11 cellular contexts compared by ENCODE assay signal in genomic region chr13:110305949-110306339, GRCh38. TPM values are rescaled to one million over a fixed set of nuclear protein-coding genes. Genes with fewer than 3 reads are reported as not detected.
DNase-seq lines count a peak whose midpoint lies in the region; ATAC-seq, FAIRE-seq and TF ChIP-seq lines count a peak whose summit lies in the region.
"Had no signal": no experiment of that assay in that cellular context is flagged by ENCODE, and none has a peak within 500 bp of the region (broad histone marks: within the 10 kb centered on the region; RNA-seq: fewer than 3 reads in every experiment).

No MANE protein-coding gene starts in this region.

- DNase-seq in MCF 10A (ENCODE audit: unreplicated experiment) (peak; percentile 11), keratinocyte (ENCODE audit: low read depth, low spot score) (no peak), KG1 (lab: John Stamatoyannopoulos, UW) (no peak)
- DNase-seq in CD8-positive, alpha-beta memory T cell, result no peak
- DNase-seq: activated CD4-positive, alpha-beta T cell treated with anti-CD3 and anti-CD28 coated beads for 1 hour; NCI-H2081 had no signal

- no peaks in the 10 kb centered on the region for H3K27me3 ChIP-seq in keratinocyte (ENCODE audit: control insufficient read depth, extremely low read depth, insufficient read depth, low read length)
- peaks cover 27 to 72% (median 55%) of the 10 kb centered on the region in 3 donors for H3K27me3 ChIP-seq in skeletal muscle tissue (ENCODE audit: control insufficient read depth in 3 of 3, insufficient read depth in 3 of 3, low read length in 3 of 3)
- peaks cover 7% of the 10 kb centered on the region for H3K27me3 ChIP-seq in CD8-positive, alpha-beta memory T cell (ENCODE audit: insufficient read depth, low read length, poor library complexity, severe bottlenecking)

- CTCF ChIA-PET in HEK293 (lab: Yijun Ruan, JAX), result interaction anchor here (1.1 to 1.3 kb wide), 2 partner anchors 67 to 106 kb away, joined by 4 to 5 read pairs; no protein-coding TSS in a partner anchor
- CTCF ChIA-PET in MCF 10A (lab: Yijun Ruan, JAX), result interaction anchor here (0.5 to 1.3 kb wide), 4 partner anchors 59 to 106 kb away, joined by 3 to 6 read pairs (median 4); no protein-coding TSS in a partner anchor
- CTCF ChIA-PET in CD8-positive, alpha-beta memory T cell (lab: Charles Lee), result no interaction called here

- peaks cover 80% of the 10 kb centered on the region for H3K79me2 ChIP-seq in keratinocyte (ENCODE audit: control insufficient read depth, insufficient read depth, low read length)

- no TSS peak for BruUV-seq in MCF 10A (replicated peaks; lab: Mats Ljungman, UMichigan)

- POLR2A ChIA-PET in HEK293 (lab: Yijun Ruan, JAX), result interaction anchor here (1.2 to 4.2 kb wide), 3 partner anchors 42 to 82 kb away, joined by 3 to 19 read pairs (median 18); no protein-coding TSS in a partner anchor
- POLR2A ChIA-PET in MCF 10A (lab: Yijun Ruan, JAX), result interaction anchor here (1.0 to 4.2 kb wide), 7 partner anchors 14 to 110 kb away, joined by 3 to 22 read pairs (median 5); no protein-coding TSS in a partner anchor
- POLR2A ChIA-PET in CD8-positive, alpha-beta memory T cell (lab: Charles Lee), result no interaction called here

- no peaks in the 10 kb centered on the region for H3K9me3 Mint-ChIP-seq in MCF 10A (ENCODE audit: unreplicated experiment)
- H3K9me3 Mint-ChIP-seq in CD8-positive, alpha-beta memory T cell, result peaks cover 0 to 2% (median 0%) of the 10 kb centered on the region in 5 donors

- H3K4me1 ChIP-seq in HEK293 (ENCODE audit: control insufficient read depth, insufficient read depth, low read length) (no peaks in the 10 kb centered on the region), keratinocyte (ENCODE audit: control insufficient read depth, extremely low read depth, insufficient read depth, low read length) (peaks cover 47% of the 10 kb centered on the region), skeletal muscle tissue (ENCODE audit: control insufficient read depth in 3 of 3, insufficient read depth in 3 of 3, low read length in 3 of 3) (peaks cover 28 to 47% (median 37%) of the 10 kb centered on the region in 3 donors)
- no peaks in the 10 kb centered on the region for H3K4me1 ChIP-seq in CD8-positive, alpha-beta memory T cell (ENCODE audit: insufficient read depth, low read length)

- H3K4me1 Mint-ChIP-seq in MCF 10A (ENCODE audit: insufficient read depth, unreplicated experiment), result peaks cover 29% of the 10 kb centered on the region
- peaks cover 0 to 11% (median 5%) of the 10 kb centered on the region in 3 donors for H3K4me1 Mint-ChIP-seq in CD8-positive, alpha-beta memory T cell

- H3K4me3 Mint-ChIP-seq in MCF 10A (ENCODE audit: unreplicated experiment), result peak overlapping the region; percentile 90
- H3K4me3 Mint-ChIP-seq in CD8-positive, alpha-beta memory T cell, result no peak overlapping the region

- H3K36me3 Mint-ChIP-seq in MCF 10A (ENCODE audit: insufficient read depth, unreplicated experiment), result peaks cover 5% of the 10 kb centered on the region
- no peaks in the 10 kb centered on the region for H3K36me3 Mint-ChIP-seq in CD8-positive, alpha-beta memory T cell

- dilution Hi-C loops in keratinocyte (cut with MboI; ENCODE audit: extremely low pct_ligation_motif_present, low sequenced_read_pairs), result no loop called here

- H3K36me3 ChIP-seq in HEK293 (ENCODE audit: control insufficient read depth in 2 of 2, insufficient read depth in 1 of 2, low read length in 2 of 2) (peaks cover 0 to 5% of the 10 kb centered on the region in 2 experiments; a peak in 2 of 3 replicates), keratinocyte (ENCODE audit: control insufficient read depth in 2 of 2, extremely low read depth in 1 of 2, insufficient read depth in 2 of 2, low read length in 2 of 2) (peaks cover 0 to 11% of the 10 kb centered on the region in 2 experiments), skeletal muscle tissue (ENCODE audit: control insufficient read depth in 3 of 3, insufficient read depth in 3 of 3, low read length in 3 of 3) (peaks cover 0 to 4% (median 0%) of the 10 kb centered on the region in 3 donors)
- no peaks in the 10 kb centered on the region for H3K36me3 ChIP-seq in CD8-positive, alpha-beta memory T cell (ENCODE audit: insufficient read depth, low read length)

- H3K4me3 ChIP-seq in HEK293 (ENCODE audit: low read depth, low read length), result peak overlapping the region; percentile 70
- H3K4me3 ChIP-seq in keratinocyte (ENCODE audit: control insufficient read depth in 2 of 3, extremely low read depth in 1 of 3, insufficient read depth in 2 of 3, low read depth in 1 of 3, low read length in 3 of 3), result peak overlapping the region; percentile 74 to 92 (median 79)
- H3K4me3 ChIP-seq in skeletal muscle tissue (ENCODE audit: low read length in 3 of 3), result peak overlapping the region; percentile 75 to 81 (median 79)
- no peak overlapping the region for H3K4me3 ChIP-seq in CD8-positive, alpha-beta memory T cell (ENCODE audit: low read length)

- H3K27ac ChIP-seq in HEK293 (ENCODE audit: extremely low read depth, low read depth, low read length) (no peak overlapping the region), keratinocyte (ENCODE audit: control insufficient read depth, insufficient read depth, low read length) (peak overlapping the region; percentile 54), skeletal muscle tissue (ENCODE audit: low read depth, low read length) (peak overlapping the region; percentile 85)
- no peak overlapping the region for H3K27ac ChIP-seq in CD8-positive, alpha-beta memory T cell (ENCODE audit: low read depth, low read length)

- ATAC-seq in HG02759 (IDR thresholded peaks at IDR 0.05; ENCODE audit: unreplicated experiment) (no peak), GM21825 (IDR thresholded peaks at IDR 0.05; ENCODE audit: unreplicated experiment) (no peak)

- H4K20me1 ChIP-seq in keratinocyte (ENCODE audit: control insufficient read depth, extremely low read depth, insufficient read depth, low read length), result no peaks in the 10 kb centered on the region

- peak; percentile 53 for FAIRE-seq in keratinocyte (lab: Jason Lieb, UNC)
- FAIRE-seq: colon had no signal

- intact Hi-C loops in MCF 10A (cut with micrococcal nuclease), result loop anchor here (2.0 to 5.0 kb wide), 2 partner anchors 41 to 49 kb away; no protein-coding TSS in a partner anchor

- no peak overlapping the region for H2AFZ ChIP-seq in keratinocyte (ENCODE audit: control insufficient read depth, low read length)

- no peaks in the 10 kb centered on the region for H3K27me3 Mint-ChIP-seq in MCF 10A (ENCODE audit: insufficient read depth, unreplicated experiment)
- peaks cover 32 to 65% of the 10 kb centered on the region in 2 donors for H3K27me3 Mint-ChIP-seq in CD8-positive, alpha-beta memory T cell

- peaks cover 2% of the 10 kb centered on the region for H3K9me1 ChIP-seq in keratinocyte (ENCODE audit: control insufficient read depth, extremely low read depth, insufficient read depth, low read length)

- no peaks in the 10 kb centered on the region for H3K9me3 ChIP-seq in HEK293 (ENCODE audit: control insufficient read depth, insufficient read depth, low read depth, low read length)
- no peaks in the 10 kb centered on the region for H3K9me3 ChIP-seq in keratinocyte (ENCODE audit: control insufficient read depth, low read depth, low read length)
- H3K9me3 ChIP-seq in skeletal muscle tissue (ENCODE audit: control insufficient read depth in 3 of 3, low read length in 3 of 3), result no peaks in the 10 kb centered on the region
- no peaks in the 10 kb centered on the region for H3K9me3 ChIP-seq in CD8-positive, alpha-beta memory T cell (ENCODE audit: low read length)

- no peak overlapping the region for H3K27ac Mint-ChIP-seq in MCF 10A (ENCODE audit: low read depth, unreplicated experiment)
- H3K27ac Mint-ChIP-seq in CD8-positive, alpha-beta memory T cell, result no peak overlapping the region

- TF ChIP-seq CTCF in HEK293 (tag by site-specific recombination; IDR thresholded peaks at IDR 0.05) (no peak), MCF 10A (IDR thresholded peaks at IDR 0.05; ENCODE audit: unreplicated experiment) (no peak), keratinocyte (optimal IDR thresholded peaks at IDR 0.05 in 1 of 3, IDR thresholded peaks at IDR 0.05 in 1 of 3, conservative IDR thresholded peaks at IDR 0.05 in 1 of 3; ENCODE audit: extremely low read depth in 1 of 3, insufficient read depth in 2 of 3, low read length in 3 of 3) (no peak)

- H3K4me2 ChIP-seq in keratinocyte (ENCODE audit: control insufficient read depth, extremely low read depth, insufficient read depth, low read depth, low read length), result peak overlapping the region; percentile 93

- H3K9ac ChIP-seq in keratinocyte (ENCODE audit: control insufficient read depth, extremely low read depth, insufficient read depth, low read length) (peak overlapping the region; percentile 80), skeletal muscle tissue (ENCODE audit: low read depth in 1 of 3, low read length in 3 of 3) (peak overlapping the region; percentile 57 to 85 (median 71))

TF ChIP-seq in HEK293, 187 proteins besides CTCF, POLR2A, EP300 and RAD21:
- TF ChIP-seq SCRT2 (tag by site-specific recombination; IDR thresholded peaks at IDR 0.05) (peak; percentile 62), ZNF138 (tag by site-specific recombination; IDR thresholded peaks at IDR 0.05; ENCODE audit: borderline replicate concordance) (no peak)
TF ChIP-seq in HEK293: peak in this region for 1.

RNA-seq across cellular contexts. Expression of gene COL4A1, which starts 1.0 kb away (rescaled TPM):
- 25.9 and 42.1 TPM in 2 replicates for total RNA-seq in MCF 10A (2022)
- 14.5 to 30.3 TPM (median 22.3 TPM) in 3 replicates for polyA plus RNA-seq in keratinocyte
- polyA plus RNA-seq in keratinocyte (2011; ENCODE audit: low read depth), result 1.3 TPM
- polyA plus RNA-seq in keratinocyte (2011; cell fraction: cytosol; rRNA removed), result 4.7 and 5.4 TPM in 2 replicates
- polyA plus RNA-seq in keratinocyte (2011; cell fraction: nucleus; rRNA removed), result 40.7 and 46.5 TPM in 2 replicates
- 2.0 and 35.6 TPM in 2 replicates for polyA plus RNA-seq in keratinocyte (2012; ENCODE audit: low replicate concordance)
- 39.4 to 56.2 TPM (median 43.0 TPM) in 3 replicates for polyA minus RNA-seq in keratinocyte
- polyA minus RNA-seq in keratinocyte (2011; cell fraction: cytosol; rRNA and poly(A)+ RNA removed), result 12.3 TPM
- 57.2 and 70.4 TPM in 2 replicates for polyA minus RNA-seq in keratinocyte (2011; cell fraction: nucleus; rRNA and poly(A)+ RNA removed)
- total RNA-seq in skeletal muscle tissue, result 774 TPM
- total RNA-seq in CD8-positive, alpha-beta memory T cell, result not detected
- polyA plus RNA-seq in CD8-positive, alpha-beta memory T cell, result not detected

RNA-seq across cellular contexts. Expression of gene COL4A2, which starts 1.1 kb away (rescaled TPM):
- total RNA-seq in MCF 10A (2022) (54.6 and 66.0 TPM in 2 replicates), skeletal muscle tissue (511 TPM)
- 30.7 to 64.2 TPM (median 31.1 TPM) in 3 replicates for polyA plus RNA-seq in keratinocyte
- polyA plus RNA-seq in keratinocyte (2011; ENCODE audit: low read depth), result 2.4 TPM
- polyA plus RNA-seq in keratinocyte (2011; cell fraction: cytosol; rRNA removed), result 5.3 and 11.3 TPM in 2 replicates
- 78.0 and 99.9 TPM in 2 replicates for polyA plus RNA-seq in keratinocyte (2011; cell fraction: nucleus; rRNA removed)
- 6.3 and 80.3 TPM in 2 replicates for polyA plus RNA-seq in keratinocyte (2012; ENCODE audit: low replicate concordance)
- polyA minus RNA-seq in keratinocyte, result 69.8 to 191 TPM (median 82.0 TPM) in 3 replicates
- polyA minus RNA-seq in keratinocyte (2011; cell fraction: cytosol; rRNA and poly(A)+ RNA removed), result 38.8 TPM
- polyA minus RNA-seq in keratinocyte (2011; cell fraction: nucleus; rRNA and poly(A)+ RNA removed), result 150 and 169 TPM in 2 replicates
- not detected for total RNA-seq in CD8-positive, alpha-beta memory T cell
- polyA plus RNA-seq in CD8-positive, alpha-beta memory T cell, result not detected

Comparison
In these comparisons a context has a peak if more than half of its experiments do, and no peak if none do; other contexts are left out.
1. H3K27ac ChIP-seq: peak in keratinocyte (single experiment) and skeletal muscle tissue (single experiment); none in HEK293 (single experiment) and CD8-positive, alpha-beta memory T cell (single experiment).
2. RNA of gene COL4A1, which starts 1.0 kb away (total RNA-seq): 774 TPM in skeletal muscle tissue (single experiment) and 25.9 to 42.1 TPM in MCF 10A; not detected in CD8-positive, alpha-beta memory T cell; every median in the first group is over 10 times any median in the second.
3. RNA of gene COL4A2, which starts 1.1 kb away (total RNA-seq): 511 TPM in skeletal muscle tissue (single experiment) and 54.6 to 66.0 TPM in MCF 10A; not detected in CD8-positive, alpha-beta memory T cell; every median in the first group is over 10 times any median in the second.